In genomic region chr12:107221909-107222308, GRCh38 we compare ENCODE assay signal across 16 cellular contexts.
DNase-seq lines count a peak whose midpoint lies in the region; ATAC-seq, FAIRE-seq and TF ChIP-seq lines count a peak whose summit lies in the region.
"Had no signal": no experiment of that assay in that cellular context is flagged by ENCODE, and none has a peak within 500 bp of the region (broad histone marks: within the 10 kb centered on the region; RNA-seq: fewer than 3 reads in every experiment).

No MANE protein-coding gene starts in this region.

- peaks cover 16% of the 10 kb centered on the region for H3K4me1 Mint-ChIP-seq in activated T-cell treated with anti-CD3 and anti-CD28 coated beads, Interleukin-2, amount 50 U/mL, for 72 hours (ENCODE audit: low read depth)
- H3K4me1 Mint-ChIP-seq in activated T-helper 1 cell treated with anti-CD3 and anti-CD28 coated beads, Interleukin-12 subunit alpha, Interleukin-12 subunit beta, Interleukin-2, Interleukin-4 antibody, amounts not matched to agents 30 ng/mL and 10 ng/mL and 1 ng/mL, durations not matched to agents 14 hours and 24 hours and 36 hours (ENCODE audit: low read depth): no peaks in the 10 kb centered on the region
- H3K4me1 Mint-ChIP-seq in stimulated activated naive CD8-positive, alpha-beta T cell treated with anti-CD3 and anti-CD28 coated beads, Interleukin-15, amount 100 ng/mL, for 72 hours: peaks cover 4% of the 10 kb centered on the region

- ATAC-seq in activated T-cell treated with anti-CD3 and anti-CD28 coated beads, Interleukin-2, amount 50 U/mL, for 72 hours (replicated peaks in 1 of 2): peak; percentile 62 to 87
- peak; percentile 89 for ATAC-seq in stimulated activated naive CD8-positive, alpha-beta T cell treated with anti-CD3 and anti-CD28 coated beads, Interleukin-15, amount 100 ng/mL, for 72 hours
- ATAC-seq: HCT116 had no signal

- no peak for TF ChIP-seq CTCF in GM13977 (IDR thresholded peaks at IDR 0.05; ENCODE audit: extremely low read depth, insufficient read depth, missing control alignments)

- peaks cover 37% of the 10 kb centered on the region for H3K27me3 Mint-ChIP-seq in activated T-cell treated with anti-CD3 and anti-CD28 coated beads, Interleukin-2, amount 50 U/mL, for 72 hours (ENCODE audit: low read depth)
- H3K27me3 Mint-ChIP-seq in activated T-helper 1 cell treated with anti-CD3 and anti-CD28 coated beads, Interleukin-12 subunit alpha, Interleukin-12 subunit beta, Interleukin-2, Interleukin-4 antibody, amounts not matched to agents 30 ng/mL and 10 ng/mL and 1 ng/mL, durations not matched to agents 14 hours and 24 hours and 36 hours (ENCODE audit: insufficient read depth): peaks cover 26% of the 10 kb centered on the region
- H3K27me3 Mint-ChIP-seq in stimulated activated naive CD8-positive, alpha-beta T cell treated with anti-CD3 and anti-CD28 coated beads, Interleukin-15, amount 100 ng/mL, for 72 hours: peaks cover 25% of the 10 kb centered on the region

- peaks cover 0 to 2% of the 10 kb centered on the region in 2 donors for H3K9me3 Mint-ChIP-seq in activated T-cell treated with anti-CD3 and anti-CD28 coated beads, Interleukin-2, amount 50 U/mL, for 72 hours
- H3K9me3 Mint-ChIP-seq in activated T-helper 1 cell treated with anti-CD3 and anti-CD28 coated beads, Interleukin-12 subunit alpha, Interleukin-12 subunit beta, Interleukin-2, Interleukin-4 antibody, amounts not matched to agents 30 ng/mL and 10 ng/mL and 1 ng/mL, durations not matched to agents 14 hours and 24 hours and 36 hours: peaks cover 5% of the 10 kb centered on the region
- no peaks in the 10 kb centered on the region for H3K9me3 Mint-ChIP-seq in stimulated activated naive CD8-positive, alpha-beta T cell treated with anti-CD3 and anti-CD28 coated beads, Interleukin-15, amount 100 ng/mL, for 72 hours
- H3K9me3 Mint-ChIP-seq: CD4-positive, alpha-beta T cell had no signal

- in situ Hi-C loops in GM13977 (cut with MboI; ENCODE audit: low pct_unique_long_range_greater_than_20kb, low sequenced_read_pairs, unreplicated experiment): no loop called here

- no peaks in the 10 kb centered on the region for H3K36me3 Mint-ChIP-seq in activated T-cell treated with anti-CD3 and anti-CD28 coated beads, Interleukin-2, amount 50 U/mL, for 72 hours (ENCODE audit: insufficient read depth in 2 of 2)
- no peaks in the 10 kb centered on the region for H3K36me3 Mint-ChIP-seq in activated T-helper 1 cell treated with anti-CD3 and anti-CD28 coated beads, Interleukin-12 subunit alpha, Interleukin-12 subunit beta, Interleukin-2, Interleukin-4 antibody, amounts not matched to agents 30 ng/mL and 10 ng/mL and 1 ng/mL, durations not matched to agents 14 hours and 24 hours and 36 hours (ENCODE audit: low read depth)

- no peak for FAIRE-seq in urothelium cell line (lab: Jason Lieb, UNC)
- FAIRE-seq: A204.1, D721Med, GM12892 had no signal

- DNase-seq in activated T-cell treated with anti-CD3 and anti-CD28 coated beads, Interleukin-2, amount 50 U/mL, for 72 hours: no peak
- DNase-seq in activated T-cell treated with anti-CD3 and anti-CD28 coated beads, Interleukin-2, amount 50 U/mL, for 48 hours: no peak
- DNase-seq in GM13977 (ENCODE audit: low spot score): peak; percentile 12
- DNase-seq in activated T-helper 1 cell treated with anti-CD3 and anti-CD28 coated beads, Interleukin-12 subunit alpha, Interleukin-12 subunit beta, Interleukin-2, Interleukin-4 antibody, amounts not matched to agents 30 ng/mL and 10 ng/mL and 1 ng/mL, durations not matched to agents 14 hours and 24 hours and 36 hours (ENCODE audit: low spot score): no peak
- no peak for DNase-seq in stimulated activated naive CD8-positive, alpha-beta T cell treated with anti-CD3 and anti-CD28 coated beads, Interleukin-15, amount 100 ng/mL, for 72 hours
- DNase-seq in urothelium cell line (ENCODE audit: low spot score): no peak
- DNase-seq: ACHN; Caco-2; CD4-positive, alpha-beta T cell; GDM1; GOT3; HFFc6 had no signal

- H3K4me3 Mint-ChIP-seq in activated T-cell treated with anti-CD3 and anti-CD28 coated beads, Interleukin-2, amount 50 U/mL, for 72 hours: no peak overlapping the region
- no peak overlapping the region for H3K4me3 Mint-ChIP-seq in activated T-helper 1 cell treated with anti-CD3 and anti-CD28 coated beads, Interleukin-12 subunit alpha, Interleukin-12 subunit beta, Interleukin-2, Interleukin-4 antibody, amounts not matched to agents 30 ng/mL and 10 ng/mL and 1 ng/mL, durations not matched to agents 14 hours and 24 hours and 36 hours
- H3K4me3 Mint-ChIP-seq in stimulated activated naive CD8-positive, alpha-beta T cell treated with anti-CD3 and anti-CD28 coated beads, Interleukin-15, amount 100 ng/mL, for 72 hours: no peak overlapping the region
- H3K4me3 Mint-ChIP-seq: CD4-positive, alpha-beta T cell; HFFc6 had no signal

- no peak overlapping the region for H3K27ac Mint-ChIP-seq in activated T-cell treated with anti-CD3 and anti-CD28 coated beads, Interleukin-2, amount 50 U/mL, for 72 hours
- peak overlapping the region; percentile 10 for H3K27ac Mint-ChIP-seq in activated T-helper 1 cell treated with anti-CD3 and anti-CD28 coated beads, Interleukin-12 subunit alpha, Interleukin-12 subunit beta, Interleukin-2, Interleukin-4 antibody, amounts not matched to agents 30 ng/mL and 10 ng/mL and 1 ng/mL, durations not matched to agents 14 hours and 24 hours and 36 hours
- no peak overlapping the region for H3K27ac Mint-ChIP-seq in stimulated activated naive CD8-positive, alpha-beta T cell treated with anti-CD3 and anti-CD28 coated beads, Interleukin-15, amount 100 ng/mL, for 72 hours
- H3K27ac Mint-ChIP-seq: CD4-positive, alpha-beta T cell; HFFc6 had no signal

- intact Hi-C loops in activated T-helper 1 cell treated with anti-CD3 and anti-CD28 coated beads, Interleukin-12 subunit alpha, Interleukin-12 subunit beta, Interleukin-2, Interleukin-4 antibody, amounts not matched to agents 30 ng/mL and 10 ng/mL and 1 ng/mL, durations not matched to agents 14 hours and 24 hours and 36 hours (cut with micrococcal nuclease): loop anchor here (5.0 kb wide), 1 partner anchor 180 kb away; no protein-coding TSS in a partner anchor
